ENCODE assay signal across 3 cellular contexts in genomic region chr4:125594203-125594602, GRCh38.
TF ChIP-seq lines count a peak whose summit lies in the region.

No MANE protein-coding gene starts in this region.

TF ChIP-seq in SK-N-SH, 30 proteins besides CTCF, POLR2A, EP300 and RAD21 (continued from another document):
- no peak for TF ChIP-seq USF1 (IDR thresholded peaks at IDR 0.05; ENCODE audit: borderline replicate concordance, low read depth)
- no peak for TF ChIP-seq REST (IDR thresholded peaks at IDR 0.05; ENCODE audit: low read depth, low read length)
- TF ChIP-seq GABPA (IDR thresholded peaks at IDR 0.05; ENCODE audit: low read depth), result no peak
- TF ChIP-seq ELF1 (IDR thresholded peaks at IDR 0.05), result no peak

TF ChIP-seq in SK-N-SH treated with all-trans-retinoic acid at 6 μM for 48 hours, 23 proteins besides CTCF, POLR2A, EP300 and RAD21 (continued from another document):
- TF ChIP-seq ARNTL (CRISPR knock-in tag; IDR thresholded peaks at IDR 0.05; ENCODE audit: borderline replicate concordance, low read depth) (no peak), RARB (CRISPR knock-in tag; IDR thresholded peaks at IDR 0.05) (no peak)

TF ChIP-seq in H1, 55 proteins besides CTCF, POLR2A, EP300 and RAD21:
- TF ChIP-seq ATF3 (IDR thresholded peaks at IDR 0.05; ENCODE audit: insufficient read depth, low read depth, low read length), result no peak
- no peak for TF ChIP-seq SP1 (IDR thresholded peaks at IDR 0.05; ENCODE audit: low read depth, low read length)
